In the genomic region with DNA sequence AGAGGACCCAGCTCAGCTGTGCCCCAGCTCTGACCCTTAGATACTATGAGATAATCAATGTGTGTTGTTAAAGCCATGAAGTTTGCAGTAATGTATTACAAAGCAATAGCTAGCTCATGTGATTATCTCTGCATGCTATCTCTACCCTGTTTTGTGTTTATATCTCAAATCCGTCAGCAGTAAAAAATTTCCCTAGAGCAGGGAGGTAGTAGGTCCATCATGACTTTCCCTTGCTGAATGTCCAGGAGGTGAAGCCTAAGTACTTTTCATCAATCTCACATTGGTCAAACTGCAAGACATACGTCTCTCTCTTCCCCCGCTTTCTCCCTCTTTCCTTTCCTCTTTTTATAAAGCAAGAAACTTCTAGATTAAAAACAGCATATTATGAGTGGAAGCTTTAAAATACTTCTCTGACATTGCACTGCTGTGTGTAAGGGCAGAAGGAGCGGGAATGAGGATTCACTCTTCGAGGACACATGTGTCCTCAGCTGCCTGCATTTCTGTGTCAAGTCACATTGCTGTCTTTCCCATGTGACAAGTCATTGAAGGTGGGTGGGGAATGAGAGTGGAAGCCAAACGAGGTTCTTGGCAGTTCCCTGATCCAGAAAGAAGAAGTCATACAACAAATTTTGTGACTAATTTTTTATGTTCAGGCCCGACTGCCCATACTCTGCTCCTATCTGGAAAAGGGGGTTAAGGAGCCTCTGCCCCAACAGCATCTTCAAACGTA, we compare ENCODE assay signal across 23 cellular contexts.
DNase-seq lines count a peak whose midpoint lies in the region; ATAC-seq, FAIRE-seq and TF ChIP-seq lines count a peak whose summit lies in the region.
"Had no signal": no experiment of that assay in that cellular context is flagged by ENCODE, and none has a peak within 500 bp of the region (broad histone marks: within the 10 kb centered on the region; RNA-seq: fewer than 3 reads in every experiment).

No MANE protein-coding gene starts in this region.

- H3K79me1 ChIP-seq in mesenchymal stem cell (replicated peaks; ENCODE audit: low read length, poor library complexity, severe bottlenecking), result peaks cover 12% of the 10 kb centered on the region

- H3K14ac ChIP-seq in mesenchymal stem cell (ENCODE audit: low read length in 2 of 2), result no peak overlapping the region

- no peak overlapping the region for H3K4ac ChIP-seq in mesenchymal stem cell (ENCODE audit: low read depth in 1 of 2, low read length in 2 of 2)

- no peak for TF ChIP-seq RAD21 in HepG2 (CRISPR knock-in tag; IDR thresholded peaks at IDR 0.05)

- H3K4me1 ChIP-seq in HepG2 (ENCODE audit: insufficient read depth, low read length) (peaks cover 16% of the 10 kb centered on the region), right lobe of liver (no peaks in the 10 kb centered on the region), mesenchymal stem cell (ENCODE audit: control insufficient read depth, insufficient read depth, low read depth, low read length) (peaks cover 3% of the 10 kb centered on the region), gastrocnemius medialis (no peaks in the 10 kb centered on the region)

- peaks cover 16% of the 10 kb centered on the region for H3K79me2 ChIP-seq in HepG2 (ENCODE audit: insufficient read depth, low read length)

- POLR2A ChIA-PET in HepG2 (lab: Yijun Ruan, JAX), result no interaction called here

- CTCF ChIA-PET in HepG2 (lab: Yijun Ruan, JAX; ENCODE audit: low intra/inter-chr PET ratio, low total read pairs), result no interaction called here

- H4K20me1 ChIP-seq in HepG2 (ENCODE audit: insufficient read depth, low read length), result no peaks in the 10 kb centered on the region

- no peak overlapping the region for H2AK5ac ChIP-seq in mesenchymal stem cell (ENCODE audit: low read length, severe bottlenecking)

- H4K8ac ChIP-seq in mesenchymal stem cell (ENCODE audit: low read length), result no peak overlapping the region

- FAIRE-seq in HepG2 (lab: Jason Lieb, UNC), result no peak
- FAIRE-seq: GM19239, K562 had no signal

- H3K4me2 ChIP-seq in HepG2 (ENCODE audit: low read depth, low read length) (no peak overlapping the region), mesenchymal stem cell (ENCODE audit: low read length, poor library complexity, severe bottlenecking) (no peak overlapping the region)

- H4K91ac ChIP-seq in mesenchymal stem cell (ENCODE audit: low read length), result no peak overlapping the region

- H3K27me3 ChIP-seq in HepG2 (ENCODE audit: control insufficient read depth in 1 of 2, insufficient read depth in 2 of 2, low read length in 2 of 2) (no peaks in the 10 kb centered on the region), right lobe of liver (no peaks in the 10 kb centered on the region), mesenchymal stem cell (ENCODE audit: control insufficient read depth in 1 of 2, insufficient read depth in 1 of 2, low read length in 2 of 2) (no peaks in the 10 kb centered on the region), gastrocnemius medialis (no peaks in the 10 kb centered on the region)
- H3K27me3 ChIP-seq: MG63 had no signal

- no peak overlapping the region for H2BK5ac ChIP-seq in mesenchymal stem cell (ENCODE audit: low read depth, low read length, poor library complexity, severe bottlenecking)

- no peaks in the 10 kb centered on the region for H3K9me3 ChIP-seq in HepG2 (ENCODE audit: low read length)
- H3K9me3 ChIP-seq in right lobe of liver, result no peaks in the 10 kb centered on the region
- H3K9me3 ChIP-seq in mesenchymal stem cell (ENCODE audit: control insufficient read depth, low read length), result no peaks in the 10 kb centered on the region
- H3K9me3 ChIP-seq in gastrocnemius medialis, result no peaks in the 10 kb centered on the region
- H3K9me3 ChIP-seq: MG63 had no signal

- H3K27ac ChIP-seq in HepG2 (ENCODE audit: extremely low read length, insufficient read depth, low read length), result no peak overlapping the region
- H3K27ac ChIP-seq in right lobe of liver, result no peak overlapping the region
- peak overlapping the region; percentile 36 for H3K27ac ChIP-seq in caudate nucleus (ENCODE audit: low read depth, low read length)
- no peak overlapping the region for H3K27ac ChIP-seq in mesenchymal stem cell (ENCODE audit: low read length, poor library complexity, severe bottlenecking)
- H3K27ac ChIP-seq in gastrocnemius medialis, result no peak overlapping the region
- H3K27ac ChIP-seq: 22Rv1 had no signal

- TF ChIP-seq POLR2A in HepG2 (IDR thresholded peaks at IDR 0.05; ENCODE audit: insufficient read depth in 1 of 2, low read depth in 2 of 2, low read length in 2 of 2), result no peak
- TF ChIP-seq POLR2A in right lobe of liver (IDR thresholded peaks at IDR 0.05), result no peak
- no peak for TF ChIP-seq POLR2A in gastrocnemius medialis (IDR thresholded peaks at IDR 0.05)

- H3K9ac ChIP-seq in HepG2 (ENCODE audit: insufficient read depth, low read depth, low read length) (no peak overlapping the region), mesenchymal stem cell (ENCODE audit: low read length) (no peak overlapping the region)

- ATAC-seq in HepG2 (no peak), right lobe of liver (no peak), GM21786 (IDR thresholded peaks at IDR 0.05; ENCODE audit: unreplicated experiment) (no peak), gastrocnemius medialis (no peak)
- ATAC-seq: K562 had no signal

- no peak for TF ChIP-seq CTCF in HepG2 (CRISPR knock-in tag; IDR thresholded peaks at IDR 0.05)
- no peak for TF ChIP-seq CTCF in right lobe of liver (IDR thresholded peaks at IDR 0.05)
- no peak for TF ChIP-seq CTCF in gastrocnemius medialis (IDR thresholded peaks at IDR 0.05 in 4 of 5, conservative IDR thresholded peaks at IDR 0.05 in 1 of 5)

- no peak overlapping the region for H2BK12ac ChIP-seq in mesenchymal stem cell (ENCODE audit: low read length in 2 of 2)

- no peak overlapping the region for H3K18ac ChIP-seq in mesenchymal stem cell (ENCODE audit: low read depth in 1 of 2, low read length in 2 of 2)

- TF ChIP-seq EP300 in HepG2 (IDR thresholded peaks at IDR 0.05; ENCODE audit: low read depth in 2 of 2, low read length in 2 of 2), result no peak
- TF ChIP-seq EP300 in HepG2 (CRISPR knock-in tag; IDR thresholded peaks at IDR 0.05; ENCODE audit: borderline replicate concordance), result no peak

- H3K4me3 ChIP-seq in HepG2 (replicated peaks in 1 of 3; ENCODE audit: insufficient read depth in 1 of 3, low read depth in 2 of 3, low read length in 3 of 3) (no peak overlapping the region), right lobe of liver (no peak overlapping the region), mesenchymal stem cell (ENCODE audit: insufficient read depth in 1 of 2, low read depth in 1 of 2, low read length in 2 of 2) (no peak overlapping the region), gastrocnemius medialis (no peak overlapping the region)
- H3K4me3 ChIP-seq: K562, MG63 had no signal

- H2BK120ac ChIP-seq in mesenchymal stem cell (ENCODE audit: low read depth, low read length), result no peak overlapping the region

- TSS peak; percentile 9 for BruUV-seq in HepG2 (replicated peaks; lab: Mats Ljungman, UMichigan)

- no peak overlapping the region for H2AFZ ChIP-seq in HepG2 (ENCODE audit: low read length)
- H2AFZ ChIP-seq in mesenchymal stem cell (ENCODE audit: low read depth, low read length), result no peak overlapping the region

- in situ Hi-C loops in HepG2 (cut with HindIII; ENCODE audit: extremely low pct_ligation_motif_present, low pct_unique_long_range_greater_than_20kb) (no loop called here), gastrocnemius medialis (cut with MboI; ENCODE audit: low sequenced_read_pairs in 4 of 4) (no loop called here)

- H2BK15ac ChIP-seq in mesenchymal stem cell (ENCODE audit: low read depth, poor library complexity, severe bottlenecking), result no peak overlapping the region

- intact Hi-C loops in HepG2 (cut with micrococcal nuclease; ENCODE audit: unreplicated experiment), result no loop called here
- intact Hi-C loops in right lobe of liver (cut with DNase I), result no loop called here
- intact Hi-C loops in gastrocnemius medialis (cut with DNase I; ENCODE audit: low total_unique reads), result no loop called here

- DNase-seq in HepG2 (ENCODE audit: low spot score), result no peak
- no peak for DNase-seq in right lobe of liver
- peak in 3 of 61 donors; percentile 14 to 41 (median 40) for DNase-seq in caudate nucleus (lab: John Stamatoyannopoulos, UW)
- peak; percentile 48 for DNase-seq in mesenchymal stem cell
- no peak for DNase-seq in NCI-H1092 (lab: John Stamatoyannopoulos, UW)
- no peak for DNase-seq in NCI-H69 (lab: John Stamatoyannopoulos, UW)
- no peak for DNase-seq in gastrocnemius medialis
- DNase-seq: ACHN; C1 segment of cervical spinal cord; CD8-positive, alpha-beta memory T cell; EL; GF-D8; H7; MG63; NCI-H1048; NCI-H1436; NCI-H1930; NCI-H748 treated with DMSO at 0.1 percent for 48 hours; SIG-M5 had no signal

- no peak overlapping the region for H3K23ac ChIP-seq in mesenchymal stem cell (ENCODE audit: low read length in 2 of 2)

- H3K36me3 ChIP-seq in HepG2 (replicated peaks in 1 of 2; ENCODE audit: control insufficient read depth in 1 of 2, insufficient read depth in 2 of 2, low read length in 2 of 2), result peaks cover 18 to 48% of the 10 kb centered on the region in 2 experiments; a peak in 4 of 5 replicates
- peaks cover 0 to 2% (median 0%) of the 10 kb centered on the region in 4 donors for H3K36me3 ChIP-seq in right lobe of liver
- H3K36me3 ChIP-seq in mesenchymal stem cell (ENCODE audit: control insufficient read depth in 1 of 2, insufficient read depth in 2 of 2, low read depth in 1 of 2, low read length in 2 of 2), result peaks cover 23 to 28% of the 10 kb centered on the region in 2 experiments
- H3K36me3 ChIP-seq in gastrocnemius medialis, result no peaks in the 10 kb centered on the region

- WGBS in HepG2 (ENCODE audit: low lambda C conversion rate), result 94% methylated on average over 8 of the region's 8 CpGs
- WGBS in right lobe of liver (ENCODE audit: insufficient coverage, low coverage, low lambda C conversion rate, missing lambda C conversion rate), result 56% methylated on average over 8 of the region's 8 CpGs
- WGBS in mesenchymal stem cell, result 96% methylated on average over 8 of the region's 8 CpGs

TF ChIP-seq in HepG2, 621 proteins besides CTCF, POLR2A, EP300 and RAD21:
- no peak for TF ChIP-seq ZNF138 (CRISPR knock-in tag; IDR thresholded peaks at IDR 0.05; ENCODE audit: low read depth)
TF ChIP-seq in HepG2: peak in this region for 0.
